1 cellular context compared by ENCODE assay signal in the genomic region with DNA sequence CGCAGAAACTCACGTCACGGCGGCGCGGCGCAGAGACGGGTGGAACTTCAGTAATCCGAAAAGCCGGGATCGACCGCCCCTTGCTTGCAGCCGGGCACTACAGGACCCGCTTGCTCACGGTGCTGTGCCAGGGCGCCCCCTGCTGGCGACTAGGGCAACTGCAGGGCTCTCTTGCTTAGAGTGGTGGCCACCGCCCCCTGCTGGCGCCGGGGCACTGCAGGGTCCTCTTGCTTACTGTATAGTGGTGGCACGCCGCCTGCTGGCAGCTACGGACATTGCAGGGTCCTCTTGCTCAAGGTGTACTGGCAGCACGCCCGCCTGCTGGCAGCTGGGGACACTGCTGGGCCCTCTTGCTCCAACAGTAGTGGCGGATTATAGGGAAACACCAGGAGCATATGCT.
TF ChIP-seq lines count a peak whose summit lies in the region.

No MANE protein-coding gene starts in this region.

TF ChIP-seq in H1, 55 proteins besides CTCF, POLR2A, EP300 and RAD21:
- TF ChIP-seq TCF12 (IDR thresholded peaks at IDR 0.05; ENCODE audit: low read depth, low read length) (0 out of 2 replicates have a peak, but pooled peaks have one; percentile 12), SRF (IDR thresholded peaks at IDR 0.05; ENCODE audit: low read depth, low read length) (peak; percentile 28; the same call in 1 of the 2 replicates)
